8 cellular contexts compared by ENCODE assay signal in genomic region chr12:56724660-56724988, GRCh38. TPM values are rescaled to one million over a fixed set of nuclear protein-coding genes. Genes with fewer than 3 reads are reported as not detected.
DNase-seq lines count a peak whose midpoint lies in the region; TF ChIP-seq lines count a peak whose summit lies in the region.

No MANE protein-coding gene starts in this region.

- H3F3A ChIP-seq in smooth muscle cell (ENCODE audit: low read depth), result peaks cover 17% of the 10 kb centered on the region

- peak overlapping the region; percentile 91 for H2AFZ ChIP-seq in smooth muscle cell (ENCODE audit: low read depth)

- POLR2A ChIA-PET in activated CD4-positive, alpha-beta T cell treated with anti-CD3 and anti-CD28 coated beads, Interleukin-2, amount 10 ng/mL, durations not matched to agents 7 days and 5 days (lab: Charles Lee), result interaction anchor here (0.7 kb wide), 1 partner anchor 16 kb away, joined by 3 read pairs; no protein-coding TSS in a partner anchor

- peaks cover 51% of the 10 kb centered on the region for H4K20me1 ChIP-seq in smooth muscle cell (ENCODE audit: low read depth)

- H3K9me3 Mint-ChIP-seq in activated CD4-positive, alpha-beta T cell treated with anti-CD3 and anti-CD28 coated beads, Interleukin-2, amount 10 ng/mL, durations not matched to agents 7 days and 5 days, result no peaks in the 10 kb centered on the region
- H3K9me3 Mint-ChIP-seq in activated naive CD8-positive, alpha-beta T cell (ENCODE audit: low read depth), result no peaks in the 10 kb centered on the region

- peaks cover 10% of the 10 kb centered on the region; the same call in 1 of the 2 replicates for H3K36me3 ChIP-seq in iPS DF 6.9 (ENCODE audit: control insufficient read depth, insufficient read depth, low read length)
- H3K36me3 ChIP-seq in smooth muscle cell (ENCODE audit: low read depth), result no peaks in the 10 kb centered on the region

- H3K4me1 Mint-ChIP-seq in activated CD4-positive, alpha-beta T cell treated with anti-CD3 and anti-CD28 coated beads, Interleukin-2, amount 10 ng/mL, durations not matched to agents 7 days and 5 days, result peaks cover 53% of the 10 kb centered on the region
- peaks cover 51% of the 10 kb centered on the region for H3K4me1 Mint-ChIP-seq in activated naive CD8-positive, alpha-beta T cell (ENCODE audit: low read depth)

- peak overlapping the region; percentile 98 for H3K27ac Mint-ChIP-seq in activated CD4-positive, alpha-beta T cell treated with anti-CD3 and anti-CD28 coated beads, Interleukin-2, amount 10 ng/mL, durations not matched to agents 7 days and 5 days
- H3K27ac Mint-ChIP-seq in activated naive CD8-positive, alpha-beta T cell, result peak overlapping the region; percentile 99

- peak overlapping the region; percentile 95 for H3K9ac ChIP-seq in smooth muscle cell (ENCODE audit: low read depth)

- peaks cover 70% of the 10 kb centered on the region for H3K36me3 Mint-ChIP-seq in activated CD4-positive, alpha-beta T cell treated with anti-CD3 and anti-CD28 coated beads, Interleukin-2, amount 10 ng/mL, durations not matched to agents 7 days and 5 days (ENCODE audit: low read depth)
- H3K36me3 Mint-ChIP-seq in activated naive CD8-positive, alpha-beta T cell, result peaks cover 32% of the 10 kb centered on the region

- H3K27ac ChIP-seq in iPS DF 6.9 (ENCODE audit: low read length), result no peak overlapping the region
- peak overlapping the region; percentile 89 for H3K27ac ChIP-seq in smooth muscle cell (ENCODE audit: low read depth)

- H3K27me3 ChIP-seq in iPS DF 6.9 (ENCODE audit: control insufficient read depth, insufficient read depth, low read length), result no peaks in the 10 kb centered on the region
- no peaks in the 10 kb centered on the region for H3K27me3 ChIP-seq in smooth muscle cell (ENCODE audit: low read depth)

- no peak for DNase-seq in activated CD4-positive, alpha-beta T cell treated with anti-CD3 and anti-CD28 coated beads, Interleukin-2, amount 10 ng/mL, durations not matched to agents 7 days and 5 days
- DNase-seq in activated CD4-positive, alpha-beta T cell treated with anti-CD3 and anti-CD28 coated beads, Interleukin-2, amount 50 U/mL, for 1 hour, result no peak
- DNase-seq in iPS DF 6.9 (ENCODE audit: low read depth, low spot score) (no peak), smooth muscle cell (lab: John Stamatoyannopoulos, UW; ENCODE audit: unreplicated experiment) (no peak), islet precursor cell (no peak), NK-92 (lab: John Stamatoyannopoulos, UW; ENCODE audit: unreplicated experiment) (no peak), globus pallidus (ENCODE audit: low spot score) (no peak)

- H3K4me3 Mint-ChIP-seq in activated CD4-positive, alpha-beta T cell treated with anti-CD3 and anti-CD28 coated beads, Interleukin-2, amount 10 ng/mL, durations not matched to agents 7 days and 5 days, result peak overlapping the region; percentile 95
- H3K4me3 Mint-ChIP-seq in activated naive CD8-positive, alpha-beta T cell, result peak overlapping the region; percentile 99

- peak overlapping the region; percentile 87 for H3K4me3 ChIP-seq in iPS DF 6.9 (ENCODE audit: low read length)
- peak overlapping the region; percentile 83 for H3K4me3 ChIP-seq in smooth muscle cell

- peak overlapping the region; percentile 95 for H3K4me2 ChIP-seq in smooth muscle cell

- WGBS in iPS DF 6.9 (ENCODE audit: insufficient coverage, insufficient read length), result no CpG with 5 or more reads among the region's 9 CpGs
- WGBS in smooth muscle cell (ENCODE audit: low lambda C conversion rate), result 1% methylated on average over 9 of the region's 9 CpGs

- no peaks in the 10 kb centered on the region for H3K9me3 ChIP-seq in iPS DF 6.9 (ENCODE audit: control insufficient read depth, insufficient read depth, low read length)
- H3K9me3 ChIP-seq in smooth muscle cell (replicated peaks; ENCODE audit: low read depth), result no peaks in the 10 kb centered on the region

- no peak for TF ChIP-seq CTCF in smooth muscle cell (IDR thresholded peaks at IDR 0.05; ENCODE audit: borderline replicate concordance, insufficient read depth, poor library complexity, severe bottlenecking)

- H3K4me1 ChIP-seq in iPS DF 6.9 (ENCODE audit: control insufficient read depth, insufficient read depth, low read length), result peaks cover 3% of the 10 kb centered on the region; the same call in 1 of the 2 replicates
- H3K4me1 ChIP-seq in smooth muscle cell (ENCODE audit: low read depth), result peaks cover 41% of the 10 kb centered on the region

- CTCF ChIA-PET in activated CD4-positive, alpha-beta T cell treated with anti-CD3 and anti-CD28 coated beads, Interleukin-2, amount 10 ng/mL, durations not matched to agents 7 days and 5 days (lab: Charles Lee), result interaction anchor here (0.5 kb wide), 1 partner anchor 86 kb away, joined by 4 read pairs; no protein-coding TSS in a partner anchor

- no peaks in the 10 kb centered on the region for H3K27me3 Mint-ChIP-seq in activated CD4-positive, alpha-beta T cell treated with anti-CD3 and anti-CD28 coated beads, Interleukin-2, amount 10 ng/mL, durations not matched to agents 7 days and 5 days
- no peaks in the 10 kb centered on the region for H3K27me3 Mint-ChIP-seq in activated naive CD8-positive, alpha-beta T cell

- peaks cover 54% of the 10 kb centered on the region for H3K79me2 ChIP-seq in smooth muscle cell (ENCODE audit: low read depth)

RNA-seq across cellular contexts. Expression of gene NACA, which starts 0.5 kb away (rescaled TPM):
- 100 to 1,000 TPM; 805 to 843 TPM for total RNA-seq in activated CD4-positive, alpha-beta T cell treated with anti-CD3 and anti-CD28 coated beads, Interleukin-2, amount 10 ng/mL, durations not matched to agents 7 days and 5 days
- total RNA-seq in smooth muscle cell, result 906 and 1,062 TPM in 2 replicates
- polyA plus RNA-seq in smooth muscle cell, result 625 and 713 TPM in 2 replicates

RNA-seq across cellular contexts. Expression of gene PRIM1, which starts 27.5 kb away (rescaled TPM):
- total RNA-seq in activated CD4-positive, alpha-beta T cell treated with anti-CD3 and anti-CD28 coated beads, Interleukin-2, amount 10 ng/mL, durations not matched to agents 7 days and 5 days, result 10 to 100 TPM; 48.0 to 52.9 TPM
- total RNA-seq in smooth muscle cell, result 12.7 and 16.9 TPM in 2 replicates
- 3.6 and 7.0 TPM in 2 replicates for polyA plus RNA-seq in smooth muscle cell

RNA-seq across cellular contexts. Expression of gene PTGES3, which starts 36.5 kb away (rescaled TPM):
- 100 to 1,000 TPM; 218 to 236 TPM for total RNA-seq in activated CD4-positive, alpha-beta T cell treated with anti-CD3 and anti-CD28 coated beads, Interleukin-2, amount 10 ng/mL, durations not matched to agents 7 days and 5 days
- 128 TPM in 2 replicates for total RNA-seq in smooth muscle cell
- 160 and 165 TPM in 2 replicates for polyA plus RNA-seq in smooth muscle cell

RNA-seq across cellular contexts. Expression of gene HSD17B6, which starts 38.5 kb away (rescaled TPM):
- 1 to 10 TPM; 3.1 to 3.8 TPM for total RNA-seq in activated CD4-positive, alpha-beta T cell treated with anti-CD3 and anti-CD28 coated beads, Interleukin-2, amount 10 ng/mL, durations not matched to agents 7 days and 5 days
- total RNA-seq in smooth muscle cell, result 8.9 and 14.8 TPM in 2 replicates
- polyA plus RNA-seq in smooth muscle cell, result 12.9 and 14.1 TPM in 2 replicates
